Comparison of ENCODE assay signal across 17 cellular contexts in genomic region chr5:173744527-173744926, GRCh38.
DNase-seq lines count a peak whose midpoint lies in the region; ATAC-seq and TF ChIP-seq lines count a peak whose summit lies in the region.
"Had no signal": no experiment of that assay in that cellular context is flagged by ENCODE, and none has a peak within 500 bp of the region (broad histone marks: within the 10 kb centered on the region; RNA-seq: fewer than 3 reads in every experiment).

No MANE protein-coding gene starts in this region.

- H3K36me3 ChIP-seq in SK-N-SH (replicated peaks in 1 of 2; ENCODE audit: control insufficient read depth in 1 of 2, insufficient read depth in 2 of 2, low read length in 1 of 2), result no peaks in the 10 kb centered on the region
- no peaks in the 10 kb centered on the region for H3K36me3 ChIP-seq in iPS-20b (ENCODE audit: insufficient read depth, low read depth, low read length)
- no peaks in the 10 kb centered on the region for H3K36me3 ChIP-seq in uterus

- ATAC-seq in SK-N-SH treated with all-trans-retinoic acid at 6 μM for 48 hours (no peak), GM21619 (IDR thresholded peaks at IDR 0.05; ENCODE audit: unreplicated experiment) (no peak), GM21447 (IDR thresholded peaks at IDR 0.05; ENCODE audit: unreplicated experiment) (no peak)
- ATAC-seq: activated CD4-positive, CD25-positive, alpha-beta regulatory T cell treated with anti-CD3 and anti-CD28 coated beads, Interleukin-2, amount 50 U/mL, for 24 hours; activated CD8-positive, alpha-beta memory T cell treated with anti-CD3 and anti-CD28 coated beads, Interleukin-2, amount 10 ng/mL, durations not matched to agents 7 days and 5 days had no signal

- POLR2A ChIA-PET in SK-N-SH (lab: Yijun Ruan, JAX), result interaction anchor here (0.9 kb wide), 1 partner anchor 24 kb away, joined by 4 read pairs; no protein-coding TSS in a partner anchor

- H3K9me3 ChIP-seq in SK-N-SH (no peaks in the 10 kb centered on the region), iPS-20b (ENCODE audit: insufficient read depth, low read depth, low read length) (no peaks in the 10 kb centered on the region), uterus (no peaks in the 10 kb centered on the region)

- H3K9ac ChIP-seq in SK-N-SH (no peak overlapping the region), iPS-20b (ENCODE audit: low read depth, low read length) (peak overlapping the region; percentile 20; the same call in 1 of the 2 replicates)

- no peak for TF ChIP-seq CTCF in SK-N-SH (IDR thresholded peaks at IDR 0.05)
- TF ChIP-seq CTCF in uterus (IDR thresholded peaks at IDR 0.05), result no peak

- H3K4me1 ChIP-seq in SK-N-SH (ENCODE audit: control insufficient read depth in 1 of 2, insufficient read depth in 2 of 2, low read depth in 1 of 2, low read length in 1 of 2) (peaks cover 0 to 16% of the 10 kb centered on the region in 2 experiments; a peak in 1 of 4 replicates), iPS-20b (ENCODE audit: insufficient read depth, low read length) (peaks cover 25% of the 10 kb centered on the region), uterus (no peaks in the 10 kb centered on the region)

- intact Hi-C loops in uterus (cut with DNase I; ENCODE audit: low total_unique reads), result no loop called here

- H3K27ac ChIP-seq in SK-N-SH (ENCODE audit: low read depth in 2 of 2, low read length in 1 of 2), result peak overlapping the region in 1 of 2 experiments; percentile 71; a peak in 2 of 4 replicates
- no peak overlapping the region for H3K27ac ChIP-seq in iPS-20b (ENCODE audit: low read length)
- H3K27ac ChIP-seq in uterus, result peak overlapping the region; percentile 37 to 59
- H3K27ac ChIP-seq: 22Rv1, C4-2B had no signal

- H3K4me3 ChIP-seq in SK-N-SH (ENCODE audit: low read depth in 2 of 2, low read length in 1 of 2) (no peak overlapping the region), iPS-20b (ENCODE audit: low read length) (peak overlapping the region; percentile 33; the same call in 1 of the 2 replicates), uterus (no peak overlapping the region)

- H4K20me1 ChIP-seq in SK-N-SH (ENCODE audit: insufficient read depth), result no peaks in the 10 kb centered on the region

- CTCF ChIA-PET in SK-N-SH (lab: Yijun Ruan, JAX), result interaction anchor here (0.9 to 1.6 kb wide), 5 partner anchors 9 to 27 kb away, joined by 3 to 5 read pairs (median 4); no protein-coding TSS in a partner anchor

- 0 out of 2 replicates have a peak overlapping the region, but pooled peaks have one; percentile 37 for H2AFZ ChIP-seq in SK-N-SH (ENCODE audit: low read depth)

- no peak for TF ChIP-seq EP300 in SK-N-SH (IDR thresholded peaks at IDR 0.05; ENCODE audit: borderline replicate concordance in 1 of 2, low read depth in 1 of 2, low read length in 1 of 2)

- H3K79me2 ChIP-seq in SK-N-SH (ENCODE audit: insufficient read depth), result no peaks in the 10 kb centered on the region

- H3K27me3 ChIP-seq in SK-N-SH (ENCODE audit: insufficient read depth) (no peaks in the 10 kb centered on the region), iPS-20b (ENCODE audit: insufficient read depth, low read length) (no peaks in the 10 kb centered on the region), uterus (no peaks in the 10 kb centered on the region)

- 80% methylated on average over 8 of the region's 9 CpGs for WGBS in SK-N-SH (ENCODE audit: low lambda C conversion rate)

- DNase-seq in SK-N-SH (no peak), RPMI8226 (peak; percentile 53), uterus (no peak), mesenteric fat pad (ENCODE audit: low spot score) (no peak)
- DNase-seq: activated CD8-positive, alpha-beta memory T cell treated with anti-CD3 and anti-CD28 coated beads, Interleukin-2, amount 10 ng/mL, durations not matched to agents 7 days and 5 days; effector memory CD8-positive, alpha-beta T cell; hippocampal formation; NCI-H226; stimulated activated CD4-positive, alpha-beta T cell treated with anti-CD3 and anti-CD28 coated beads, Interleukin-4, amount 100 ng/mL, for 24 hours; T-helper 2 cell had no signal

- H3K9me2 ChIP-seq in SK-N-SH, result no peaks in the 10 kb centered on the region

- H3F3A ChIP-seq in SK-N-SH (replicated peaks; ENCODE audit: insufficient read depth), result no peaks in the 10 kb centered on the region

- H3K4me2 ChIP-seq in SK-N-SH, result no peak overlapping the region

- TF ChIP-seq POLR2A in uterus (IDR thresholded peaks at IDR 0.05), result no peak

- TF ChIP-seq RAD21 in SK-N-SH (IDR thresholded peaks at IDR 0.05; ENCODE audit: low read length), result no peak

TF ChIP-seq in SK-N-SH, 30 proteins besides CTCF, POLR2A, EP300 and RAD21 (continues in another document):
- TF ChIP-seq CHD2 (IDR thresholded peaks at IDR 0.05; ENCODE audit: low read length, partially characterized antibody) (no peak), ELF1 (IDR thresholded peaks at IDR 0.05) (no peak), RFX5 (IDR thresholded peaks at IDR 0.05; ENCODE audit: low read length) (no peak), SIN3A (IDR thresholded peaks at IDR 0.05; ENCODE audit: borderline replicate concordance, low read depth, low read length) (no peak), SMC3 (IDR thresholded peaks at IDR 0.05; ENCODE audit: low read depth, low read length) (no peak), TEAD4 (IDR thresholded peaks at IDR 0.05; ENCODE audit: borderline replicate concordance, insufficient read depth) (no peak), MAX (IDR thresholded peaks at IDR 0.05; ENCODE audit: low read depth) (no peak), YY1 (IDR thresholded peaks at IDR 0.05; ENCODE audit: low read depth) (no peak), USF1 (IDR thresholded peaks at IDR 0.05; ENCODE audit: borderline replicate concordance, low read depth) (no peak), MXI1 (IDR thresholded peaks at IDR 0.05; ENCODE audit: low read depth, low read length) (no peak)

TF ChIP-seq in SK-N-SH treated with all-trans-retinoic acid at 6 μM for 48 hours, 23 proteins besides CTCF, POLR2A, EP300 and RAD21:
- TF ChIP-seq SNAI2 (CRISPR knock-in tag; IDR thresholded peaks at IDR 0.05), result no peak
- no peak for TF ChIP-seq RARB (CRISPR knock-in tag; IDR thresholded peaks at IDR 0.05)
